Comparison of ENCODE assay signal across 16 cellular contexts in genomic region chr15:64930778-64931240, GRCh38. TPM values are rescaled to one million over a fixed set of nuclear protein-coding genes. Genes with fewer than 3 reads are reported as not detected.
A peak's percentile ranks its signal among the peaks of the same experiment; 100 is the strongest.
DNase-seq lines count a peak whose midpoint lies in the region; ATAC-seq, FAIRE-seq and TF ChIP-seq lines count a peak whose summit lies in the region.
"Had no signal": no experiment of that assay in that cellular context is flagged by ENCODE, and none has a peak within 500 bp of the region (broad histone marks: within the 10 kb centered on the region; RNA-seq: fewer than 3 reads in every experiment).

No MANE protein-coding gene starts in this region.

- no peak for TF ChIP-seq CTCF in GM12865 (IDR thresholded peaks at IDR 0.05; ENCODE audit: insufficient read depth, low read depth, low read length, missing control alignments)
- no peak for TF ChIP-seq CTCF in fibroblast of mammary gland (conservative IDR thresholded peaks at IDR 0.05; ENCODE audit: control insufficient read depth, insufficient read depth, low read depth, low read length)

- no peak for FAIRE-seq in GM12892 (lab: Jason Lieb, UNC)

- ATAC-seq in sciatic nerve: peak; percentile 49
- ATAC-seq in HG02623 (IDR thresholded peaks at IDR 0.05; ENCODE audit: unreplicated experiment): no peak
- ATAC-seq: activated T-cell treated with anti-CD3 and anti-CD28 coated beads, Interleukin-2, amount 50 U/mL, for 4 hours; effector memory CD8-positive, alpha-beta T cell; lower lobe of right lung had no signal

- no peak for TF ChIP-seq POLR2A in GM12892 (IDR thresholded peaks at IDR 0.05; ENCODE audit: low read depth, low read length)

- DNase-seq in GM12865 (ENCODE audit: low read depth): peak; percentile 56
- peak; percentile 79 for DNase-seq in RPMI7951 (ENCODE audit: low read depth)
- peak; percentile 57 for DNase-seq in fibroblast of mammary gland (ENCODE audit: low read depth)
- DNase-seq in sciatic nerve (ENCODE audit: low spot score): no peak
- DNase-seq in GM12892 (ENCODE audit: insufficient read length): no peak
- DNase-seq in effector CD8-positive, alpha-beta T cell (lab: John Stamatoyannopoulos, UW): no peak
- DNase-seq: activated CD4-positive, CD25-positive, alpha-beta regulatory T cell; activated T-cell treated with anti-CD3 and anti-CD28 coated beads, Interleukin-2, amount 50 U/mL, for 4 hours; COR-L47; effector memory CD8-positive, alpha-beta T cell; lower lobe of right lung; NCI-H2029 treated with DMSO at 0.1 percent for 48 hours; nucleus accumbens; stimulated activated CD4-positive, alpha-beta T cell treated with anti-CD3 and anti-CD28 coated beads, Interleukin-12 subunit alpha, Interleukin-12 subunit beta, amount 100 ng/mL, for 4 hours had no signal

- H3K4me3 ChIP-seq in GM12865 (ENCODE audit: low read depth, low read length) (peak overlapping the region; percentile 14), fibroblast of mammary gland (ENCODE audit: control insufficient read depth, low read depth, low read length) (no peak overlapping the region)
- H3K4me3 ChIP-seq: adrenal gland, lower lobe of right lung had no signal

- intact Hi-C loops in sciatic nerve (cut with DNase I): no loop called here

RNA-seq across cellular contexts. Expression of gene ANKDD1A, which starts 19.1 kb away (rescaled TPM):
- 8.1 and 8.5 TPM in 2 replicates for total RNA-seq in RPMI7951 (2014; rRNA removed; shearing (Covaris generic))
- total RNA-seq in sciatic nerve: 25.5 TPM
- 2.5 TPM for polyA plus RNA-seq in GM12892 (2012; ENCODE audit: missing spikeins)

RNA-seq across cellular contexts. Expression of gene SPG21, which starts 58.9 kb away (rescaled TPM):
- total RNA-seq in RPMI7951 (2014; rRNA removed; shearing (Covaris generic)): 80.7 and 94.9 TPM in 2 replicates
- 73.6 TPM for total RNA-seq in sciatic nerve
- 63.9 TPM for polyA plus RNA-seq in GM12892 (2012; ENCODE audit: missing spikeins)

Comparison
In these comparisons a context has a peak if more than half of its experiments do, and no peak if none do; other contexts are left out.
1. DNase-seq: peak in GM12865 (single experiment), RPMI7951 (single experiment) and fibroblast of mammary gland (single experiment); none in sciatic nerve (single experiment), GM12892 (single experiment) and effector CD8-positive, alpha-beta T cell (single experiment).